Comparison of ENCODE assay signal across 25 cellular contexts in the genomic region with DNA sequence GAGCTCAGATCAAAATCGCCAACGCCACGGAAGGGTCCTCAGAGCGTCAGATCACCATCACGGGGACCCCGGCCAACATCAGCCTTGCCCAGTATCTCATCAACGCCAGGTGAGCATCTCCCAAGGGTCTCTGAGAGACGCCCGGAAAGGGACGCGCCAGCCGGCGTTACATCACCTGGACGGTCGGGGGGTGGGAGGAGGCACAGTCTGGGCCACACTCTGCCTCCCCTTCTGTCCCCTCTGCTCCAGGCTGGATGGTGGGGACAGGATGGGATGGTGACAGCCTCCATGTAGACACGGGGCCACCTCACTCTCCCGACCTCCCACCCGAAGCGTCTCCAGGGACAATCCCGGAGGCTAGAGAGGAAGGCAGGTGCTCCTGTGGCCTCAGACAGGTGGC. TPM values are rescaled to one million over a fixed set of nuclear protein-coding genes. Genes with fewer than 3 reads are reported as not detected.
DNase-seq lines count a peak whose midpoint lies in the region; ATAC-seq, FAIRE-seq and TF ChIP-seq lines count a peak whose summit lies in the region.
"Had no signal": no experiment of that assay in that cellular context is flagged by ENCODE, and none has a peak within 500 bp of the region (broad histone marks: within the 10 kb centered on the region; RNA-seq: fewer than 3 reads in every experiment).

No MANE protein-coding gene starts in this region.

- no peak overlapping the region for H2BK120ac ChIP-seq in H1 (replicated peaks; ENCODE audit: low read depth, low read length)

- CTCF ChIA-PET in H1 (lab: Charles Lee; ENCODE audit: partially characterized antibody): interaction anchor here (1.2 to 1.7 kb wide), 2 partner anchors 18 to 31 kb away, joined by 4 to 5 read pairs; no protein-coding TSS in a partner anchor
- CTCF ChIA-PET in activated CD8-positive, alpha-beta T cell treated with anti-CD3 and anti-CD28 coated beads, Interleukin-2, amount 10 ng/mL, durations not matched to agents 7 days and 5 days (lab: Charles Lee): no interaction called here

- H3K4me1 Mint-ChIP-seq in activated CD8-positive, alpha-beta T cell treated with anti-CD3 and anti-CD28 coated beads, Interleukin-2, amount 10 ng/mL, durations not matched to agents 7 days and 5 days (ENCODE audit: low read depth): no peaks in the 10 kb centered on the region
- H3K4me1 Mint-ChIP-seq: CD4-positive, CD25-positive, alpha-beta regulatory T cell had no signal

- H3K4me2 ChIP-seq in BLaER1 treated with 17β-estradiol and CSF1 and Interleukin-3, amounts not matched to agents 10 nM and 100 nM: peak overlapping the region in 9 of 11 experiments; percentile 33 to 93 (median 87); a peak in 17 of 22 replicates
- no peak overlapping the region for H3K4me2 ChIP-seq in H1 (ENCODE audit: insufficient read depth in 1 of 2, low read depth in 2 of 2, low read length in 2 of 2)
- H3K4me2 ChIP-seq in osteoblast (ENCODE audit: insufficient read depth, low read length): no peak overlapping the region
- H3K4me2 ChIP-seq: A549 had no signal

- H3K9me3 ChIP-seq in BLaER1 treated with 17β-estradiol and CSF1 and Interleukin-3, amounts not matched to agents 10 nM and 100 nM (replicated peaks in 1 of 11): no peaks in the 10 kb centered on the region
- H3K9me3 ChIP-seq in H1 (ENCODE audit: insufficient read depth in 2 of 2, low read depth in 1 of 2, low read length in 1 of 2) (peaks cover 27 to 58% of the 10 kb centered on the region in 2 experiments), osteoblast (ENCODE audit: low read depth, low read length) (peaks cover 8% of the 10 kb centered on the region), body of pancreas (no peaks in the 10 kb centered on the region)
- H3K9me3 ChIP-seq: A549, Caco-2, HAP-1 had no signal

- TF ChIP-seq POLR2A in H1 (IDR thresholded peaks at IDR 0.05; ENCODE audit: control extremely low read depth in 1 of 2, low read depth in 2 of 2, low read length in 2 of 2): no peak
- TF ChIP-seq POLR2A in body of pancreas (IDR thresholded peaks at IDR 0.05): no peak

- no peak overlapping the region for H3K18ac ChIP-seq in H1 (ENCODE audit: extremely low read depth, low read length)

- H3K4me3 ChIP-seq in BLaER1 treated with 17β-estradiol and CSF1 and Interleukin-3, amounts not matched to agents 10 nM and 100 nM: no peak overlapping the region
- no peak overlapping the region for H3K4me3 ChIP-seq in H1 (ENCODE audit: extremely low read depth in 1 of 4, insufficient read depth in 2 of 4, low read depth in 3 of 4, low read length in 4 of 4)
- H3K4me3 ChIP-seq in osteoblast (ENCODE audit: insufficient read depth, low read length): no peak overlapping the region
- H3K4me3 ChIP-seq in body of pancreas: no peak overlapping the region
- H3K4me3 ChIP-seq: A549, HAP-1 had no signal

- POLR2A ChIA-PET in H1 (lab: Charles Lee; ENCODE audit: partially characterized antibody): no interaction called here
- POLR2A ChIA-PET in activated CD8-positive, alpha-beta T cell treated with anti-CD3 and anti-CD28 coated beads, Interleukin-2, amount 10 ng/mL, durations not matched to agents 7 days and 5 days (lab: Charles Lee): no interaction called here

- no peak overlapping the region for H3K4me3 Mint-ChIP-seq in activated CD8-positive, alpha-beta T cell treated with anti-CD3 and anti-CD28 coated beads, Interleukin-2, amount 10 ng/mL, durations not matched to agents 7 days and 5 days
- H3K4me3 Mint-ChIP-seq: CD4-positive, CD25-positive, alpha-beta regulatory T cell; CD8-positive, alpha-beta T cell; HFFc6 had no signal

- FAIRE-seq in H1 (lab: Jason Lieb, UNC): no peak
- FAIRE-seq: A549, D721Med, GM12891, GM18507 had no signal

- peaks cover 0 to 33% (median 9%) of the 10 kb centered on the region in 11 experiments; a peak in 12 of 22 replicates for H4K20me1 ChIP-seq in BLaER1 treated with 17β-estradiol and CSF1 and Interleukin-3, amounts not matched to agents 10 nM and 100 nM
- H4K20me1 ChIP-seq in H1 (replicated peaks in 1 of 2; ENCODE audit: control insufficient read depth in 1 of 2, insufficient read depth in 2 of 2, low read length in 2 of 2) (no peaks in the 10 kb centered on the region), osteoblast (ENCODE audit: insufficient read depth, low read length) (no peaks in the 10 kb centered on the region)

- peak; percentile 21 for DNase-seq in Right ventricle myocardium inferior (ENCODE audit: missing footprints)
- no peak for DNase-seq in cardiac septum (ENCODE audit: low spot score)
- DNase-seq in H1 (ENCODE audit: low read depth in 1 of 2, low spot score in 2 of 2): no peak
- peak; percentile 37 for DNase-seq in osteoblast (ENCODE audit: insufficient read length, low spot score, missing footprints)
- no peak for DNase-seq in activated CD8-positive, alpha-beta T cell treated with anti-CD3 and anti-CD28 coated beads, Interleukin-2, amount 10 ng/mL, durations not matched to agents 7 days and 5 days
- DNase-seq in NCI-H526 treated with DMSO at 0.1 percent for 48 hours (lab: John Stamatoyannopoulos, UW): no peak
- DNase-seq in body of pancreas: no peak
- DNase-seq: ACHN; AML-193; BE2C; CD4-positive, CD25-positive, alpha-beta regulatory T cell; CD8-positive, alpha-beta T cell; DMS 273 treated with DMSO at 0.1 percent for 48 hours; DMS53; DMS79 treated with DMSO at 0.1 percent for 48 hours; GF-D8; HFFc6 had no signal

- H2AK5ac ChIP-seq in H1 (ENCODE audit: low read depth, low read length): no peak overlapping the region

- H3K23ac ChIP-seq in H1 (ENCODE audit: insufficient read length): no peak overlapping the region

- H3K4ac ChIP-seq in H1 (replicated peaks; ENCODE audit: insufficient read length, low read depth, low read length): no peak overlapping the region

- H3K36me3 Mint-ChIP-seq in activated CD8-positive, alpha-beta T cell treated with anti-CD3 and anti-CD28 coated beads, Interleukin-2, amount 10 ng/mL, durations not matched to agents 7 days and 5 days (ENCODE audit: low read depth): no peaks in the 10 kb centered on the region
- H3K36me3 Mint-ChIP-seq: CD4-positive, CD25-positive, alpha-beta regulatory T cell; CD8-positive, alpha-beta T cell had no signal

- no peaks in the 10 kb centered on the region for H3K27me3 Mint-ChIP-seq in activated CD8-positive, alpha-beta T cell treated with anti-CD3 and anti-CD28 coated beads, Interleukin-2, amount 10 ng/mL, durations not matched to agents 7 days and 5 days (ENCODE audit: low read depth)
- H3K27me3 Mint-ChIP-seq: CD4-positive, CD25-positive, alpha-beta regulatory T cell had no signal

- no peaks in the 10 kb centered on the region for H3K23me2 ChIP-seq in H1 (ENCODE audit: low read depth, low read length)

- no peak overlapping the region for H3K27ac ChIP-seq in BLaER1 treated with 17β-estradiol and CSF1 and Interleukin-3, amounts not matched to agents 10 nM and 100 nM
- H3K27ac ChIP-seq in H1 (ENCODE audit: low read depth, low read length) (no peak overlapping the region), osteoblast (ENCODE audit: low read depth, low read length) (no peak overlapping the region), body of pancreas (no peak overlapping the region)
- H3K27ac ChIP-seq: A549, C4-2B had no signal

- H3K9ac ChIP-seq in BLaER1 treated with 17β-estradiol and CSF1 and Interleukin-3, amounts not matched to agents 10 nM and 100 nM: no peak overlapping the region
- no peak overlapping the region for H3K9ac ChIP-seq in H1 (replicated peaks in 1 of 4; ENCODE audit: extremely low read depth in 1 of 4, low read depth in 3 of 4, low read length in 3 of 4)

- no peak for TF ChIP-seq CTCF in H1 (IDR thresholded peaks at IDR 0.05; ENCODE audit: control extremely low read depth in 1 of 3, insufficient read depth in 1 of 3, low read depth in 1 of 3, low read length in 3 of 3)
- TF ChIP-seq CTCF in osteoblast (IDR thresholded peaks at IDR 0.05; ENCODE audit: extremely low read depth, low read depth, low read length): no peak
- no peak for TF ChIP-seq CTCF in body of pancreas (IDR thresholded peaks at IDR 0.05)

- no peak for TF ChIP-seq EP300 in H1 (IDR thresholded peaks at IDR 0.05; ENCODE audit: borderline replicate concordance in 1 of 2, low read depth in 2 of 2, low read length in 2 of 2)

- H3K9me3 Mint-ChIP-seq in activated CD8-positive, alpha-beta T cell treated with anti-CD3 and anti-CD28 coated beads, Interleukin-2, amount 10 ng/mL, durations not matched to agents 7 days and 5 days (ENCODE audit: insufficient read depth): no peaks in the 10 kb centered on the region
- H3K9me3 Mint-ChIP-seq: CD8-positive, alpha-beta T cell; HFFc6 had no signal

- TF ChIP-seq RAD21 in H1 (IDR thresholded peaks at IDR 0.05 in 1 of 2, conservative IDR thresholded peaks at IDR 0.05 in 1 of 2; ENCODE audit: low read depth in 2 of 2, low read length in 2 of 2): no peak

- H3K27ac Mint-ChIP-seq in activated CD8-positive, alpha-beta T cell treated with anti-CD3 and anti-CD28 coated beads, Interleukin-2, amount 10 ng/mL, durations not matched to agents 7 days and 5 days: no peak overlapping the region
- H3K27ac Mint-ChIP-seq: CD4-positive, CD25-positive, alpha-beta regulatory T cell; CD8-positive, alpha-beta T cell; HFFc6 had no signal

- peaks cover 0 to 8% (median 0%) of the 10 kb centered on the region in 11 experiments; a peak in 3 of 22 replicates for H3K27me3 ChIP-seq in BLaER1 treated with 17β-estradiol and CSF1 and Interleukin-3, amounts not matched to agents 10 nM and 100 nM
- H3K27me3 ChIP-seq in H1 (replicated peaks in 1 of 4; ENCODE audit: control insufficient read depth in 3 of 4, extremely low read depth in 1 of 4, insufficient read depth in 3 of 4, low read length in 3 of 4) (no peaks in the 10 kb centered on the region), osteoblast (ENCODE audit: insufficient read depth, low read length) (no peaks in the 10 kb centered on the region), body of pancreas (no peaks in the 10 kb centered on the region)
- H3K27me3 ChIP-seq: BE2C had no signal

- H3K79me2 ChIP-seq in H1 (ENCODE audit: control insufficient read depth in 1 of 2, insufficient read depth in 2 of 2, low read length in 2 of 2) (no peaks in the 10 kb centered on the region), osteoblast (ENCODE audit: insufficient read depth, low read length) (no peaks in the 10 kb centered on the region)

- H3K56ac ChIP-seq in H1 (replicated peaks; ENCODE audit: insufficient read length, low read depth, low read length): no peak overlapping the region

- ATAC-seq in Right ventricle myocardium inferior (no peak), body of pancreas (no peak)
- ATAC-seq in activated CD8-positive, alpha-beta T cell treated with anti-CD3 and anti-CD28 coated beads, Interleukin-2, amount 10 ng/mL, durations not matched to agents 7 days and 5 days: no peak
- ATAC-seq: A549; CD8-positive, alpha-beta T cell had no signal

- H4K5ac ChIP-seq in H1 (ENCODE audit: insufficient read length, low read depth, low read length): no peak overlapping the region

- 97% methylated on average over 20 of the region's 20 CpGs; no CpG with 5 or more reads in 1 of the 2 experiments for WGBS in H1 (ENCODE audit: extremely low coverage in 1 of 2, insufficient coverage in 1 of 2, insufficient read length in 1 of 2, insufficient replicate concordance in 2 of 2, low coverage in 1 of 2, low lambda C conversion rate in 2 of 2, missing lambda C conversion rate in 1 of 2), 2 experiments
- WGBS in body of pancreas, 2 donors: 88% methylated on average over 19 of the region's 20 CpGs; no CpG with 5 or more reads in 1 of the 2 donors

- H3K14ac ChIP-seq in H1 (ENCODE audit: insufficient read length): no peak overlapping the region

- H2AFZ ChIP-seq in H1 (ENCODE audit: low read length) (no peak overlapping the region), osteoblast (ENCODE audit: low read length) (no peak overlapping the region)

- no peak overlapping the region for H2BK20ac ChIP-seq in H1 (ENCODE audit: low read length)

- intact Hi-C loops in Right ventricle myocardium inferior (cut with DNase I) (no loop called here), cardiac septum (cut with DNase I) (no loop called here), body of pancreas (cut with DNase I) (no loop called here)

- no peak overlapping the region for H2BK5ac ChIP-seq in H1 (ENCODE audit: low read depth, low read length)

- H4K91ac ChIP-seq in H1 (replicated peaks; ENCODE audit: insufficient read length, low read length): no peak overlapping the region

- H2BK12ac ChIP-seq in H1 (ENCODE audit: low read depth, low read length): no peak overlapping the region

- no peaks in the 10 kb centered on the region for H3K36me3 ChIP-seq in BLaER1 treated with 17β-estradiol and CSF1 and Interleukin-3, amounts not matched to agents 10 nM and 100 nM
- no peaks in the 10 kb centered on the region for H3K36me3 ChIP-seq in H1 (ENCODE audit: control insufficient read depth in 2 of 4, insufficient read depth in 4 of 4, low read length in 3 of 4)
- H3K36me3 ChIP-seq in osteoblast (ENCODE audit: insufficient read depth, low read length): no peaks in the 10 kb centered on the region
- no peaks in the 10 kb centered on the region for H3K36me3 ChIP-seq in body of pancreas (replicated peaks in 1 of 2; ENCODE audit: insufficient read depth in 1 of 2, low read depth in 2 of 2)
- H3K36me3 ChIP-seq: HAP-1 had no signal

- H2BK15ac ChIP-seq in H1 (ENCODE audit: low read length): no peak overlapping the region

- no peaks in the 10 kb centered on the region for H3K79me1 ChIP-seq in H1 (ENCODE audit: low read depth, low read length)

- H3K4me1 ChIP-seq in BLaER1 treated with 17β-estradiol and CSF1 and Interleukin-3, amounts not matched to agents 10 nM and 100 nM: peaks cover 22 to 84% (median 78%) of the 10 kb centered on the region in 10 experiments
- no peaks in the 10 kb centered on the region for H3K4me1 ChIP-seq in H1 (replicated peaks in 1 of 4; ENCODE audit: control insufficient read depth in 3 of 4, insufficient read depth in 4 of 4, low read length in 3 of 4)
- H3K4me1 ChIP-seq in osteoblast (ENCODE audit: insufficient read depth, low read length): no peaks in the 10 kb centered on the region
- no peaks in the 10 kb centered on the region for H3K4me1 ChIP-seq in body of pancreas
- H3K4me1 ChIP-seq: A549, BE2C, Caco-2, HAP-1 had no signal

- peak overlapping the region; percentile 51; the same call in 1 of the 2 replicates for H4K8ac ChIP-seq in H1 (ENCODE audit: extremely low read depth, insufficient read depth, low read length)

RNA-seq across cellular contexts. Expression of a gene that starts 41.5 kb away (rescaled TPM):
- total RNA-seq in Right ventricle myocardium inferior (228 TPM), cardiac septum (140 TPM), osteoblast (1,531 and 1,612 TPM in 2 replicates), body of pancreas (100 to 1,000 TPM; 112 to 314 TPM)
- 100 and 104 TPM in 2 replicates for total RNA-seq in H1 (2021; fragmentation: NEBNext Ultra II Directional; extraction: Animal tissue kit (Norgen Biotek cat#: 25700))
- 115 and 212 TPM in 2 replicates for polyA plus RNA-seq in H1 (2011; rRNA removed)
- 118 TPM for polyA plus RNA-seq in H1 (2011; cell fraction: cytosol; rRNA removed)
- 658 TPM for polyA plus RNA-seq in H1 (2011; cell fraction: nucleus; rRNA removed)
- polyA plus RNA-seq in H1 (2012, experiment 1 of 2): 110 to 163 TPM (median 152 TPM) in 4 replicates
- polyA plus RNA-seq in H1 (2012, experiment 2 of 2): 98.6 TPM
- 176 TPM for polyA plus RNA-seq in H1 (2013, experiment 1 of 2)
- 154 TPM for polyA plus RNA-seq in H1 (2013, experiment 2 of 2)
- polyA minus RNA-seq in H1 (2011; rRNA and poly(A)+ RNA removed): 32.7 and 35.2 TPM in 2 replicates
- 53.2 TPM for polyA minus RNA-seq in H1 (2011; cell fraction: cytosol; rRNA and poly(A)+ RNA removed)
- polyA minus RNA-seq in H1 (2011; cell fraction: nucleus; rRNA and poly(A)+ RNA removed): 70.5 TPM
- total RNA-seq in activated CD8-positive, alpha-beta T cell treated with anti-CD3 and anti-CD28 coated beads, Interleukin-2, amount 10 ng/mL, durations not matched to agents 7 days and 5 days: under 1 TPM; 0.26 to 0.42 TPM

Comparison
In these comparisons a context has a peak if more than half of its experiments do, and no peak if none do; other contexts are left out.
1. DNase-seq: peak in Right ventricle myocardium inferior (single experiment) and osteoblast (single experiment); none in cardiac septum (single experiment), H1 (0 of 2), activated CD8-positive, alpha-beta T cell treated with anti-CD3 and anti-CD28 coated beads, Interleukin-2, amount 10 ng/mL, durations not matched to agents 7 days and 5 days (single experiment), NCI-H526 treated with DMSO at 0.1 percent for 48 hours (single experiment) and body of pancreas (0 of 4).
2. H3K4me2 ChIP-seq: peak in BLaER1 treated with 17β-estradiol and CSF1 and Interleukin-3, amounts not matched to agents 10 nM and 100 nM (9 of 11); none in H1 (0 of 2) and osteoblast (single experiment).
3. RNA of a gene that starts 41.5 kb away (total RNA-seq): 1,531 to 1,612 TPM in osteoblast, 112 to 314 TPM in body of pancreas, 228 TPM in Right ventricle myocardium inferior (single experiment), 140 TPM in cardiac septum (single experiment) and 100 to 104 TPM in H1; 0.26 to 0.42 TPM in activated CD8-positive, alpha-beta T cell treated with anti-CD3 and anti-CD28 coated beads, Interleukin-2, amount 10 ng/mL, durations not matched to agents 7 days and 5 days; every median in the first group is over 10 times any median in the second.